ENCODE assay signal across 8 cellular contexts in the genomic region with DNA sequence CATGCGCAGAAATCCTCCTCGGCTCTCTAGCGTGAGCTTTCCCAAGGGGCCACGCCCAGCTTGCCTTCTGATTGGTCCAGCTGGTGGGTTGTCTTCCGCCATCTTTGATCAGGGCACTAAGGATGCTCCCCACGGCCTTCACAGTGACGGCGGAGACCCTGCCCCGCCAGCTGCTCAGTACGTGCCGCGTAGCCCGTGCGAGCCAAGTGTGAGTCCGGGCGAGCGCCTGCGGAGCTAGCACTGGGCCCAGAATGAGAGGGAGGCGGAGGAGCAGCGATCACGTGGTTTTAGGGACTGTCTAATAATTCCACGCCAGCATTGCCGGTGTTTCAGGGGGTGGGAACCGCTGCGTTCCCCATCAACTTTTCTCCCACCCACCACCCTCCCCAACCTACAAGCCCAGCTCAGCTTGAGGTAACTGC. TPM values are rescaled to one million over a fixed set of nuclear protein-coding genes. Genes with fewer than 3 reads are reported as not detected.
DNase-seq lines count a peak whose midpoint lies in the region; ATAC-seq lines count a peak whose summit lies in the region.

No MANE protein-coding gene starts in this region.

- DNase-seq in COR-L47 (lab: John Stamatoyannopoulos, UW) (peak; percentile 100), HT1080 (ENCODE audit: low read depth) (peak; percentile 99), NOMO-1 (lab: John Stamatoyannopoulos, UW; ENCODE audit: unreplicated experiment in 2 of 2) (peak; percentile 98 to 99), medulla oblongata (ENCODE audit: extremely low spot score) (peak; percentile 100)
- peak; percentile 77 to 96 (median 92) for DNase-seq in activated CD8-positive, alpha-beta memory T cell treated with anti-CD3 and anti-CD28 coated beads for 48 hours (ENCODE audit: low read depth in 2 of 3, low spot score in 2 of 3)
- DNase-seq in effector memory CD8-positive, alpha-beta T cell, result peak; percentile 93 to 97 (median 96)
- peak; percentile 98 for DNase-seq in stimulated activated CD8-positive, alpha-beta memory T cell treated with anti-CD3 and anti-CD28 coated beads, Interleukin-12 subunit alpha, Interleukin-12 subunit beta, amount 100 ng/mL, for 1 hour (ENCODE audit: low read depth)

- H3K9me3 Mint-ChIP-seq in effector memory CD8-positive, alpha-beta T cell, result no peaks in the 10 kb centered on the region

- H3K4me1 Mint-ChIP-seq in effector memory CD8-positive, alpha-beta T cell (ENCODE audit: low read depth in 2 of 2), result peaks cover 42 to 44% of the 10 kb centered on the region in 2 donors

- peak overlapping the region; percentile 96 to 98 for H3K27ac Mint-ChIP-seq in effector memory CD8-positive, alpha-beta T cell

- no peaks in the 10 kb centered on the region for H3K27me3 Mint-ChIP-seq in effector memory CD8-positive, alpha-beta T cell

- ATAC-seq in GM21367 (IDR thresholded peaks at IDR 0.05; ENCODE audit: unreplicated experiment), result peak; percentile 72
- ATAC-seq in effector memory CD8-positive, alpha-beta T cell (replicated peaks), result peak; percentile 82

- H3K4me3 Mint-ChIP-seq in effector memory CD8-positive, alpha-beta T cell, result peak overlapping the region; percentile 92 to 93

- H3K36me3 Mint-ChIP-seq in effector memory CD8-positive, alpha-beta T cell (ENCODE audit: insufficient read depth), result peaks cover 36% of the 10 kb centered on the region

RNA-seq across cellular contexts. Expression of gene MTFP1, which starts 1.6 kb away (rescaled TPM):
- 37.1 and 60.4 TPM in 2 replicates for total RNA-seq in HT1080 (2014; rRNA removed; shearing (Covaris generic))
- polyA plus RNA-seq in HT1080 (2015; cell fraction: cytosol; rRNA removed), result 19.3 and 29.3 TPM in 2 replicates
- polyA plus RNA-seq in HT1080 (2015; cell fraction: nucleus; rRNA removed), result 13.5 and 14.1 TPM in 2 replicates

RNA-seq across cellular contexts. Expression of gene SEC14L2, which starts 27.2 kb away (rescaled TPM):
- total RNA-seq in HT1080 (2014; rRNA removed; shearing (Covaris generic)), result 8.6 and 13.5 TPM in 2 replicates
- polyA plus RNA-seq in HT1080 (2015; cell fraction: cytosol; rRNA removed), result 14.8 and 18.3 TPM in 2 replicates
- 28.7 and 43.6 TPM in 2 replicates for polyA plus RNA-seq in HT1080 (2015; cell fraction: nucleus; rRNA removed)

RNA-seq across cellular contexts. Expression of gene RNF215, which starts 36.8 kb away (rescaled TPM):
- 13.8 and 14.6 TPM in 2 replicates for total RNA-seq in HT1080 (2014; rRNA removed; shearing (Covaris generic))
- polyA plus RNA-seq in HT1080 (2015; cell fraction: cytosol; rRNA removed), result 14.9 and 17.7 TPM in 2 replicates
- polyA plus RNA-seq in HT1080 (2015; cell fraction: nucleus; rRNA removed), result 47.9 and 53.9 TPM in 2 replicates

RNA-seq across cellular contexts. Expression of gene SEC14L3, which starts 47.8 kb away (rescaled TPM):
- total RNA-seq in HT1080 (2014; rRNA removed; shearing (Covaris generic)), result not detected in 2 replicates
- not detected in 2 replicates for polyA plus RNA-seq in HT1080 (2015; cell fraction: cytosol; rRNA removed)
- polyA plus RNA-seq in HT1080 (2015; cell fraction: nucleus; rRNA removed), result not detected in 2 replicates

Comparison
In these comparisons a context has a peak if more than half of its experiments do, and no peak if none do; other contexts are left out.
1. Peak in every context shown above with its lines: DNase-seq and ATAC-seq.